Comparison of ENCODE assay signal across 17 cellular contexts in genomic region chr6:8415305-8415704, GRCh38. TPM values are rescaled to one million over a fixed set of nuclear protein-coding genes. Genes with fewer than 3 reads are reported as not detected.
DNase-seq lines count a peak whose midpoint lies in the region; ATAC-seq and TF ChIP-seq lines count a peak whose summit lies in the region.
"Had no signal": no experiment of that assay in that cellular context is flagged by ENCODE, and none has a peak within 500 bp of the region (broad histone marks: within the 10 kb centered on the region; RNA-seq: fewer than 3 reads in every experiment).

No MANE protein-coding gene starts in this region.

- H3K4me2 ChIP-seq in GM23338, result no peak overlapping the region
- H3K4me2 ChIP-seq: BLaER1 had no signal

- peaks cover 30% of the 10 kb centered on the region for H3K4me1 ChIP-seq in Caco-2
- H3K4me1 ChIP-seq in GM23338 (ENCODE audit: insufficient read depth), result no peaks in the 10 kb centered on the region
- no peaks in the 10 kb centered on the region for H3K4me1 ChIP-seq in lower lobe of right lung
- H3K4me1 ChIP-seq: BLaER1 had no signal

- H3K9me3 Mint-ChIP-seq in Caco-2 (ENCODE audit: unreplicated experiment) (peaks cover 9% of the 10 kb centered on the region), GM23338 (peaks cover 4% of the 10 kb centered on the region; the same call in 1 of the 3 replicates)
- H3K9me3 Mint-ChIP-seq: CD4-positive, CD25-positive, alpha-beta regulatory T cell had no signal

- H3K79me2 ChIP-seq in GM23338 (replicated peaks; ENCODE audit: insufficient read depth), result no peaks in the 10 kb centered on the region

- no peak overlapping the region for H3K27ac ChIP-seq in GM23338 (ENCODE audit: low read depth)
- no peak overlapping the region for H3K27ac ChIP-seq in lower lobe of right lung
- H3K27ac ChIP-seq: BLaER1, C4-2B had no signal

- no peaks in the 10 kb centered on the region for H3K9me2 ChIP-seq in GM23338 (ENCODE audit: insufficient read depth)

- H3F3A ChIP-seq in GM23338 (replicated peaks; ENCODE audit: low read depth), result no peaks in the 10 kb centered on the region

- no peak overlapping the region for H2AFZ ChIP-seq in GM23338

- H3K27me3 ChIP-seq in Caco-2 (replicated peaks; ENCODE audit: control insufficient read depth, insufficient read depth, low read length), result no peaks in the 10 kb centered on the region
- H3K27me3 ChIP-seq in GM23338 (ENCODE audit: insufficient read depth), result no peaks in the 10 kb centered on the region
- H3K27me3 ChIP-seq in lower lobe of right lung (ENCODE audit: low read depth), result no peaks in the 10 kb centered on the region
- H3K27me3 ChIP-seq: BLaER1 had no signal

- no TSS peak for BruUV-seq in Caco-2 (replicated peaks; lab: Mats Ljungman, UMichigan)

- H3K27me3 Mint-ChIP-seq in Caco-2 (ENCODE audit: insufficient read depth, unreplicated experiment) (no peaks in the 10 kb centered on the region), GM23338 (ENCODE audit: insufficient read depth, low read depth, poor library complexity) (no peaks in the 10 kb centered on the region)
- H3K27me3 Mint-ChIP-seq: B cell; CD4-positive, CD25-positive, alpha-beta regulatory T cell had no signal

- H3K9me3 ChIP-seq in Caco-2 (no peaks in the 10 kb centered on the region), lower lobe of right lung (no peaks in the 10 kb centered on the region)

- POLR2A ChIA-PET in Caco-2 (lab: Charles Lee), result no interaction called here

- H3K36me3 ChIP-seq in Caco-2 (ENCODE audit: control insufficient read depth, insufficient read depth, low read length), result 0 out of 2 replicates have a peak, but pooled peaks cover 2% of the 10 kb centered on the region
- H3K36me3 ChIP-seq in GM23338 (ENCODE audit: insufficient read depth), result peaks cover 13% of the 10 kb centered on the region; the same call in 1 of the 2 replicates
- peaks cover 82% of the 10 kb centered on the region for H3K36me3 ChIP-seq in lower lobe of right lung

- H3K4me1 Mint-ChIP-seq in Caco-2 (ENCODE audit: low read depth, unreplicated experiment) (peaks cover 21% of the 10 kb centered on the region), GM23338 (peaks cover 16% of the 10 kb centered on the region; the same call in 2 of the 3 replicates)
- H3K4me1 Mint-ChIP-seq: B cell had no signal

- CTCF ChIA-PET in Caco-2 (lab: Charles Lee), result no interaction called here

- H3K27ac Mint-ChIP-seq in Caco-2 (ENCODE audit: unreplicated experiment) (no peak overlapping the region), GM23338 (peak overlapping the region; percentile 34; the same call in 1 of the 2 replicates)
- H3K27ac Mint-ChIP-seq: B cell; CD4-positive, CD25-positive, alpha-beta regulatory T cell had no signal

- ATAC-seq in GM23338 (no peak), lower lobe of right lung (no peak)

- H3K4me3 ChIP-seq in Caco-2 (ENCODE audit: low read depth, low read length) (no peak overlapping the region), GM23338 (no peak overlapping the region), lower lobe of right lung (no peak overlapping the region)
- H3K4me3 ChIP-seq: BLaER1 had no signal

- H3K36me3 Mint-ChIP-seq in Caco-2 (ENCODE audit: insufficient read depth, unreplicated experiment) (peaks cover 44% of the 10 kb centered on the region), GM23338 (ENCODE audit: low read depth) (peaks cover 36% of the 10 kb centered on the region)

- H3K4me3 Mint-ChIP-seq in Caco-2 (ENCODE audit: unreplicated experiment) (peak overlapping the region; percentile 3), GM23338 (no peak overlapping the region)
- H3K4me3 Mint-ChIP-seq: B cell; CD4-positive, CD25-positive, alpha-beta regulatory T cell had no signal

- DNase-seq in Caco-2 (peak; percentile 51 to 54), GM23338 (ENCODE audit: low spot score) (no peak), astrocyte of the hippocampus (ENCODE audit: low read depth, low spot score) (peak; percentile 3), lower lobe of right lung (no peak), GM20000 (ENCODE audit: low spot score) (no peak)
- DNase-seq in activated CD4-positive, CD25-positive, alpha-beta regulatory T cell (lab: John Stamatoyannopoulos, UW), result no peak
- no peak for DNase-seq in stimulated activated CD8-positive, alpha-beta memory T cell treated with anti-CD3 and anti-CD28 coated beads, Interleukin-4, amount 100 ng/mL, for 48 hours
- DNase-seq: 8988T; CD4-positive, CD25-positive, alpha-beta regulatory T cell; COR-L47; DMS153; DND-41; H7; HCEC 1CT had no signal

- no peaks in the 10 kb centered on the region for H4K20me1 ChIP-seq in GM23338 (replicated peaks; ENCODE audit: insufficient read depth)
- H4K20me1 ChIP-seq: BLaER1 had no signal

- TF ChIP-seq CTCF in Caco-2 (IDR thresholded peaks at IDR 0.05; ENCODE audit: insufficient read depth in 1 of 2, low read depth in 1 of 2, low read length in 1 of 2, severe bottlenecking in 1 of 2, unreplicated experiment in 1 of 2), result no peak
- no peak for TF ChIP-seq CTCF in GM23338 (conservative IDR thresholded peaks at IDR 0.05; ENCODE audit: low read depth in 2 of 2)
- TF ChIP-seq CTCF in lower lobe of right lung (IDR thresholded peaks at IDR 0.05), result no peak
- no peak for TF ChIP-seq CTCF in GM20000 (IDR thresholded peaks at IDR 0.05; ENCODE audit: extremely low read depth, missing control alignments)

- intact Hi-C loops in Caco-2 (cut with micrococcal nuclease; ENCODE audit: unreplicated experiment) (loop anchor here (1.0 to 2.0 kb wide), 2 partner anchors 23 to 31 kb away; no protein-coding TSS in a partner anchor), lower lobe of right lung (cut with DNase I) (no loop called here)

TF ChIP-seq in GM23338, 12 proteins besides CTCF, POLR2A, EP300 and RAD21 (continues in another document):
- TF ChIP-seq EZH2 (IDR thresholded peaks at IDR 0.05; ENCODE audit: low read depth, unreplicated experiment), result no peak
- TF ChIP-seq, protein P1, sequence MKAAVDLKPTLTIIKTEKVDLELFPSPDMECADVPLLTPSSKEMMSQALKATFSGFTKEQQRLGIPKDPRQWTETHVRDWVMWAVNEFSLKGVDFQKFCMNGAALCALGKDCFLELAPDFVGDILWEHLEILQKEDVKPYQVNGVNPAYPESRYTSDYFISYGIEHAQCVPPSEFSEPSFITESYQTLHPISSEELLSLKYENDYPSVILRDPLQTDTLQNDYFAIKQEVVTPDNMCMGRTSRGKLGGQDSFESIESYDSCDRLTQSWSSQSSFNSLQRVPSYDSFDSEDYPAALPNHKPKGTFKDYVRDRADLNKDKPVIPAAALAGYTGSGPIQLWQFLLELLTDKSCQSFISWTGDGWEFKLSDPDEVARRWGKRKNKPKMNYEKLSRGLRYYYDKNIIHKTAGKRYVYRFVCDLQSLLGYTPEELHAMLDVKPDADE (IDR thresholded peaks at IDR 0.05), result no peak
- no peak for TF ChIP-seq ZNF114 (CRISPR knock-in tag; IDR thresholded peaks at IDR 0.05)
- no peak for TF ChIP-seq JUNB (IDR thresholded peaks at IDR 0.05; ENCODE audit: unreplicated experiment)
- TF ChIP-seq CREB1 (CRISPR knock-in tag; IDR thresholded peaks at IDR 0.05; ENCODE audit: low read depth), result no peak

RNA-seq across cellular contexts. Expression of gene SLC35B3, which starts 20.0 kb away (rescaled TPM):
- total RNA-seq in Caco-2 (2022) (38.7 and 41.3 TPM in 2 replicates), lower lobe of right lung (19.2 TPM)
- 7.5 and 12.9 TPM in 2 replicates for total RNA-seq in GM23338 (2014; rRNA removed; shearing (Covaris generic))
- 8.7 and 9.0 TPM in 2 replicates for polyA plus RNA-seq in GM23338 (2016; fragmentation: Nextera tagmentation; extraction: Ambion mirVana)

Comparison
In these comparisons a context has a peak if more than half of its experiments do, and no peak if none do; other contexts are left out.
1. DNase-seq: peak in Caco-2 (2 of 2) and astrocyte of the hippocampus (single experiment); none in GM23338 (single experiment), activated CD4-positive, CD25-positive, alpha-beta regulatory T cell (0 of 4), stimulated activated CD8-positive, alpha-beta memory T cell treated with anti-CD3 and anti-CD28 coated beads, Interleukin-4, amount 100 ng/mL, for 48 hours (single experiment), lower lobe of right lung (single experiment) and GM20000 (single experiment).